11 cellular contexts compared by ENCODE assay signal in genomic region chr16:11359370-11359769, GRCh38. TPM values are rescaled to one million over a fixed set of nuclear protein-coding genes. Genes with fewer than 3 reads are reported as not detected.
DNase-seq lines count a peak whose midpoint lies in the region; ATAC-seq and TF ChIP-seq lines count a peak whose summit lies in the region.
"Had no signal": no experiment of that assay in that cellular context is flagged by ENCODE, and none has a peak within 500 bp of the region (broad histone marks: within the 10 kb centered on the region; RNA-seq: fewer than 3 reads in every experiment).

No MANE protein-coding gene starts in this region.

- H3K79me2 ChIP-seq in PC-3 (ENCODE audit: low read length), result no peaks in the 10 kb centered on the region

- CTCF ChIA-PET in Caco-2 (lab: Charles Lee) (interaction anchor here (0.5 to 1.7 kb wide), 3 partner anchors 10 to 622 kb away, joined by 3 to 12 read pairs (median 3); partner anchors contain the start of gene SOCS1), PC-3 (lab: Charles Lee) (no interaction called here)

- H2AK5ac ChIP-seq in neuronal stem cell (ENCODE audit: low read depth, low read length), result no peak overlapping the region

- DNase-seq in Caco-2, result peak; percentile 89 to 93
- peak; percentile 92 for DNase-seq in PC-3
- peak; percentile 42 for DNase-seq in epidermal melanocyte (ENCODE audit: insufficient read length, low spot score)
- no peak for DNase-seq in osteocyte (ENCODE audit: extremely low spot score, unreplicated experiment)
- no peak for DNase-seq in neuronal stem cell (ENCODE audit: low spot score)
- no peak for DNase-seq in Right ventricle myocardium superior
- no peak for DNase-seq in left cardiac atrium
- DNase-seq: activated T-cell treated with anti-CD3 and anti-CD28 coated beads, Interleukin-2, amount 50 U/mL, for 4 hours; stimulated activated CD4-positive, alpha-beta T cell treated with anti-CD3 and anti-CD28 coated beads, Interleukin-2, amount 100 ng/mL, for 24 hours had no signal

- H3K27me3 ChIP-seq in Caco-2 (replicated peaks; ENCODE audit: control insufficient read depth, insufficient read depth, low read length) (no peaks in the 10 kb centered on the region), PC-3 (ENCODE audit: low read length) (no peaks in the 10 kb centered on the region), neuronal stem cell (ENCODE audit: control insufficient read depth in 3 of 3, insufficient read depth in 3 of 3, low read depth in 1 of 3, low read length in 3 of 3) (no peaks in the 10 kb centered on the region)

- H3K27ac ChIP-seq in PC-3 (ENCODE audit: low read length), result peak overlapping the region; percentile 96
- no peak overlapping the region for H3K27ac ChIP-seq in neuronal stem cell (replicated peaks; ENCODE audit: low read length)

- no peaks in the 10 kb centered on the region for H3F3A ChIP-seq in PC-3 (ENCODE audit: low read length, unreplicated experiment)

- intact Hi-C loops in Caco-2 (cut with micrococcal nuclease; ENCODE audit: unreplicated experiment), result loop anchor here (1.0 to 2.0 kb wide), 3 partner anchors 47 to 103 kb away; partner anchors contain the start of gene SOCS1
- intact Hi-C loops in PC-3 (cut with micrococcal nuclease), result loop anchor here (5.0 kb wide), 2 partner anchors 102 to 407 kb away; partner anchors contain the start of gene SOCS1
- intact Hi-C loops in Right ventricle myocardium superior (cut with DNase I), result loop anchor here (5.0 to 10.0 kb wide), 2 partner anchors 102 to 395 kb away; partner anchors contain the start of gene SOCS1
- intact Hi-C loops in left cardiac atrium (cut with DNase I), result loop anchor here (5.0 to 10.0 kb wide), 3 partner anchors 105 to 395 kb away; partner anchors contain the start of gene SOCS1 (in 1 of the 2)

- H3K4me1 ChIP-seq in Caco-2 (peaks cover 53% of the 10 kb centered on the region), PC-3 (ENCODE audit: insufficient read depth, low read length) (peaks cover 58% of the 10 kb centered on the region), neuronal stem cell (ENCODE audit: control insufficient read depth in 2 of 2, insufficient read depth in 1 of 2, low read depth in 1 of 2, low read length in 2 of 2) (peaks cover 7 to 30% of the 10 kb centered on the region in 2 donors)

- H3K9me3 Mint-ChIP-seq in Caco-2 (ENCODE audit: unreplicated experiment) (no peaks in the 10 kb centered on the region), osteocyte (ENCODE audit: unreplicated experiment) (no peaks in the 10 kb centered on the region)
- H3K9me3 Mint-ChIP-seq: activated T-cell treated with anti-CD3 and anti-CD28 coated beads, Interleukin-2, amount 50 U/mL, for 4 hours; central memory CD8-positive, alpha-beta T cell had no signal

- H3K36me3 ChIP-seq in Caco-2 (ENCODE audit: control insufficient read depth, insufficient read depth, low read length) (peaks cover 2% of the 10 kb centered on the region; the same call in 1 of the 2 replicates), PC-3 (ENCODE audit: low read depth, low read length) (no peaks in the 10 kb centered on the region), neuronal stem cell (replicated peaks in 1 of 2; ENCODE audit: control insufficient read depth in 2 of 2, insufficient read depth in 2 of 2, low read length in 2 of 2) (peaks cover 2 to 12% of the 10 kb centered on the region in 2 donors)

- H3K36me3 Mint-ChIP-seq in Caco-2 (ENCODE audit: insufficient read depth, unreplicated experiment) (peaks cover 22% of the 10 kb centered on the region), osteocyte (ENCODE audit: unreplicated experiment) (no peaks in the 10 kb centered on the region)

- no peaks in the 10 kb centered on the region for H3K79me1 ChIP-seq in neuronal stem cell (ENCODE audit: low read depth, low read length)

- no CpG with 5 or more reads among the region's 5 CpGs for WGBS in neuronal stem cell (ENCODE audit: extremely low coverage in 2 of 2, insufficient read length in 2 of 2, insufficient replicate concordance in 1 of 2), 2 donors

- no peak overlapping the region for H2AFZ ChIP-seq in PC-3 (ENCODE audit: low read length)
- H2AFZ ChIP-seq in neuronal stem cell (ENCODE audit: low read length), result no peak overlapping the region

- ATAC-seq in PC-3, result peak; percentile 29
- no peak for ATAC-seq in Right ventricle myocardium superior (ENCODE audit: poor library complexity)
- ATAC-seq in left cardiac atrium, result no peak
- ATAC-seq in HG02759 (IDR thresholded peaks at IDR 0.05; ENCODE audit: unreplicated experiment), result no peak
- ATAC-seq: activated T-cell treated with anti-CD3 and anti-CD28 coated beads, Interleukin-2, amount 50 U/mL, for 4 hours had no signal

- H3K9me3 ChIP-seq in Caco-2 (no peaks in the 10 kb centered on the region), PC-3 (ENCODE audit: low read length) (no peaks in the 10 kb centered on the region), neuronal stem cell (replicated peaks in 1 of 2; ENCODE audit: control insufficient read depth in 2 of 2, insufficient read depth in 1 of 2, low read depth in 1 of 2, low read length in 2 of 2) (no peaks in the 10 kb centered on the region)

- POLR2A ChIA-PET in Caco-2 (lab: Charles Lee) (interaction anchor here (0.6 to 1.9 kb wide), 2 partner anchors 42 to 103 kb away, joined by 10 to 17 read pairs; partner anchors contain the start of gene SOCS1), PC-3 (lab: Charles Lee; ENCODE audit: unreplicated experiment) (no interaction called here)

- H3K4me3 ChIP-seq in Caco-2 (ENCODE audit: low read depth, low read length), result no peak overlapping the region
- no peak overlapping the region for H3K4me3 ChIP-seq in PC-3 (ENCODE audit: low read length)
- H3K4me3 ChIP-seq in neuronal stem cell (ENCODE audit: low read length in 2 of 2), result no peak overlapping the region

- H3K4me1 Mint-ChIP-seq in Caco-2 (ENCODE audit: low read depth, unreplicated experiment) (peaks cover 8% of the 10 kb centered on the region), osteocyte (ENCODE audit: unreplicated experiment) (peaks cover 70% of the 10 kb centered on the region)

- no peak overlapping the region for H3K18ac ChIP-seq in neuronal stem cell (ENCODE audit: low read length)

- H3K4me2 ChIP-seq in PC-3 (ENCODE audit: low read length) (peak overlapping the region; percentile 78), neuronal stem cell (ENCODE audit: insufficient read depth, low read length, poor library complexity, severe bottlenecking) (no peak overlapping the region)

- H3K23ac ChIP-seq in neuronal stem cell (ENCODE audit: low read depth, low read length, poor library complexity), result no peak overlapping the region

- H3K4me3 Mint-ChIP-seq in Caco-2 (ENCODE audit: unreplicated experiment), result peak overlapping the region; percentile 31
- no peak overlapping the region for H3K4me3 Mint-ChIP-seq in osteocyte (ENCODE audit: unreplicated experiment)
- H3K4me3 Mint-ChIP-seq: activated T-cell treated with anti-CD3 and anti-CD28 coated beads, Interleukin-2, amount 50 U/mL, for 4 hours; central memory CD8-positive, alpha-beta T cell had no signal

- H3K9me2 ChIP-seq in PC-3 (replicated peaks; ENCODE audit: low read length), result no peaks in the 10 kb centered on the region

- H2BK5ac ChIP-seq in neuronal stem cell (ENCODE audit: low read length), result no peak overlapping the region

- no peak overlapping the region for H2BK15ac ChIP-seq in neuronal stem cell (ENCODE audit: low read length)

- H2BK12ac ChIP-seq in neuronal stem cell (ENCODE audit: low read length), result no peak overlapping the region

- H4K20me1 ChIP-seq in PC-3 (ENCODE audit: low read length), result no peaks in the 10 kb centered on the region

- TF ChIP-seq CTCF in Caco-2 (IDR thresholded peaks at IDR 0.05; ENCODE audit: insufficient read depth in 1 of 2, low read depth in 1 of 2, low read length in 1 of 2, severe bottlenecking in 1 of 2, unreplicated experiment in 1 of 2) (no peak), PC-3 (conservative IDR thresholded peaks at IDR 0.05; ENCODE audit: low read depth, low read length) (no peak), osteocyte (IDR thresholded peaks at IDR 0.05) (no peak)

- H3K27me3 Mint-ChIP-seq in Caco-2 (ENCODE audit: insufficient read depth, unreplicated experiment), result no peaks in the 10 kb centered on the region
- H3K27me3 Mint-ChIP-seq in osteocyte (ENCODE audit: unreplicated experiment), result no peaks in the 10 kb centered on the region

- H4K8ac ChIP-seq in neuronal stem cell (ENCODE audit: low read depth, low read length), result no peak overlapping the region

- H3K9ac ChIP-seq in PC-3 (ENCODE audit: low read length), result peak overlapping the region; percentile 58
- H3K9ac ChIP-seq in neuronal stem cell (ENCODE audit: low read depth, low read length, poor library complexity), result no peak overlapping the region

- H4K91ac ChIP-seq in neuronal stem cell (ENCODE audit: low read depth, low read length, poor library complexity), result no peak overlapping the region

- no TSS peak for BruUV-seq in Caco-2 (replicated peaks; lab: Mats Ljungman, UMichigan)
- BruUV-seq in PC-3 (replicated peaks; lab: Mats Ljungman, UMichigan), result no TSS peak

- no peak overlapping the region for H3K14ac ChIP-seq in neuronal stem cell (ENCODE audit: low read length)

- H3K4ac ChIP-seq in neuronal stem cell (ENCODE audit: low read length), result no peak overlapping the region

- no peak overlapping the region for H2BK120ac ChIP-seq in neuronal stem cell (ENCODE audit: low read depth, low read length)

- peak overlapping the region; percentile 92 for H3K27ac Mint-ChIP-seq in Caco-2 (ENCODE audit: unreplicated experiment)
- H3K27ac Mint-ChIP-seq in osteocyte (ENCODE audit: unreplicated experiment), result peak overlapping the region; percentile 52

RNA-seq across cellular contexts. Expression of gene RMI2, which starts 14.1 kb away (rescaled TPM):
- total RNA-seq in Caco-2 (2022), result 47.4 and 52.7 TPM in 2 replicates
- 10.2 and 10.9 TPM in 2 replicates for total RNA-seq in PC-3 (2014; rRNA removed)
- total RNA-seq in osteocyte, result 4.1 and 5.1 TPM in 2 replicates
- polyA plus RNA-seq in neuronal stem cell (2013, experiment 1 of 2), result 48.2 TPM
- 49.5 TPM for polyA plus RNA-seq in neuronal stem cell (2013, experiment 2 of 2)
- total RNA-seq in Right ventricle myocardium superior, result 0.48 TPM
- 1 to 10 TPM in 1 of 2 donors, under 1 TPM in 1; 0.60 to 2.4 TPM for total RNA-seq in left cardiac atrium

Comparison
In these comparisons a context has a peak if more than half of its experiments do, and no peak if none do; other contexts are left out.
1. DNase-seq: peak in Caco-2 (2 of 2), PC-3 (single experiment) and epidermal melanocyte (single experiment); none in osteocyte (single experiment), neuronal stem cell (single experiment), Right ventricle myocardium superior (single experiment) and left cardiac atrium (single experiment).